ENCODE assay signal across 12 cellular contexts in the genomic region with DNA sequence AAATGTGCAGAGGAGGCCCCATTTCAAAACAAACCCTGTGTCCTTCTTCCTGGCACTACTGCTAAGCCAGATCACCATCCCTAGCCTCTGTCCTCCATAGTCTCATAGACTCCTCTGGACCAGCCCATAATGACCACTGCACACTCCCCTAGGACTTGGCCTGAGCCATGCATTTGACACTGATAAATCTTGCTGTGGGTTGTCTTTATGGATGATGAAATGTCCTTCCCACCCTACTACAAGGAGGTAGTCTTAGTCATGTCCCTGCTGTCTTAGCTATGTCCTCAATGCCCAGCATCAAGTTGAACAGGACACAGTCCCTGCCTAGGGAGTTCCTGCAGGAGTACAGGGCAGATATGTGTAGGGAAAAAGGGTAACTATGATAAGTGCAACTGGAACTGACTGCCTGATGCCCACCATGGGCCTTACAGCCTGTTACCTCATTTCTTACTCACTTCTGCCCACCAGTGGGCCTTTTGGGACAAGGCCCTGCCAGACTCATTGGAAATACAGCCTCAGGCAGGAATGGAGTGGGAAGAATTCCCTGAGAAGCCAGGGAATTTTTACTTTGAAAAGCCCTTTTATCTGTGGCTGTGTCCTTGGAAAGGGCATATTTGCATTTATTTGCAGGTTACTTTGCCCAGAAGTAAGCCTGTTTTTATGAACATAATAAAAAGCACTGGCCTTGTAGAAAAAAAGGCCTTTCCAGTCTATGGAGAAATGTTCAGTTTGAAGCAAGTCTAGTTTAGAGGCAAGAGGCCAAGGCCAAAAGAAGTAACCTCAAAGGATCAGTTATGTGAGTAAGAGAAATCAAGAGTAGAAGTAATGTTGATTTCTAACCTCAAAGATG.
A peak's percentile ranks its signal among the peaks of the same experiment; 100 is the strongest.
DNase-seq lines count a peak whose midpoint lies in the region; ATAC-seq and TF ChIP-seq lines count a peak whose summit lies in the region.
"Had no signal": no experiment of that assay in that cellular context is flagged by ENCODE, and none has a peak within 500 bp of the region (broad histone marks: within the 10 kb centered on the region; RNA-seq: fewer than 3 reads in every experiment).

No MANE protein-coding gene starts in this region.

- no peaks in the 10 kb centered on the region for H4K20me1 ChIP-seq in OCI-LY1 (ENCODE audit: insufficient read depth, low read length)

- no peak for DNase-seq in osteocyte (ENCODE audit: extremely low spot score, unreplicated experiment)
- no peak for DNase-seq in adrenal gland
- DNase-seq in stimulated activated CD4-positive, alpha-beta T cell treated with anti-CD3 and anti-CD28 coated beads, Interleukin-1b, Interleukin-23, amount 100 ng/mL, for 48 hours, result no peak
- DNase-seq: activated CD4-positive, alpha-beta T cell treated with anti-CD3 and anti-CD28 coated beads, Interleukin-2, amount 50 U/mL, for 1 hour; activated naive CD8-positive, alpha-beta T cell treated with anti-CD3 and anti-CD28 coated beads for 36 hours; GDM1; Peyer's patch had no signal

- H3K4me1 Mint-ChIP-seq in osteocyte (ENCODE audit: unreplicated experiment), result peaks cover under 1% of the 10 kb centered on the region
- H3K4me1 Mint-ChIP-seq: activated naive CD8-positive, alpha-beta T cell treated with anti-CD3 and anti-CD28 coated beads for 36 hours had no signal

- no peak overlapping the region for H3K4me2 ChIP-seq in OCI-LY1 (ENCODE audit: low read length)

- ATAC-seq in esophagus mucosa (peak; percentile 27), HG03457 (IDR thresholded peaks at IDR 0.05; ENCODE audit: unreplicated experiment) (no peak), HG03108 (IDR thresholded peaks at IDR 0.05; ENCODE audit: unreplicated experiment) (no peak)

- H3K36me3 ChIP-seq in OCI-LY1 (ENCODE audit: insufficient read depth, low read length) (no peaks in the 10 kb centered on the region), adrenal gland (replicated peaks in 1 of 2) (no peaks in the 10 kb centered on the region)
- H3K36me3 ChIP-seq: Peyer's patch had no signal

- TF ChIP-seq CTCF in GM12873 (IDR thresholded peaks at IDR 0.05; ENCODE audit: insufficient read depth, low read depth, low read length, missing control alignments), result peak; percentile 24
- peak; percentile 7; the same call in 1 of the 2 replicates for TF ChIP-seq CTCF in OCI-LY1 (IDR thresholded peaks at IDR 0.05; ENCODE audit: low read length)
- peak; percentile 58 for TF ChIP-seq CTCF in osteocyte (IDR thresholded peaks at IDR 0.05)
- peak in 1 of 6 experiments; percentile 14 for TF ChIP-seq CTCF in adrenal gland (IDR thresholded peaks at IDR 0.05)

- H3K36me3 Mint-ChIP-seq in osteocyte (ENCODE audit: unreplicated experiment), result no peaks in the 10 kb centered on the region
- H3K36me3 Mint-ChIP-seq: activated naive CD8-positive, alpha-beta T cell treated with anti-CD3 and anti-CD28 coated beads for 36 hours had no signal

- peak overlapping the region; percentile 35 for H3K27ac Mint-ChIP-seq in osteocyte (ENCODE audit: unreplicated experiment)
- H3K27ac Mint-ChIP-seq: activated naive CD8-positive, alpha-beta T cell treated with anti-CD3 and anti-CD28 coated beads for 36 hours had no signal

- TF ChIP-seq POLR2A in adrenal gland (IDR thresholded peaks at IDR 0.05), result no peak

- no peaks in the 10 kb centered on the region for H3K79me2 ChIP-seq in OCI-LY1 (ENCODE audit: insufficient read depth, low read length)

- no peaks in the 10 kb centered on the region for H3K9me3 Mint-ChIP-seq in osteocyte (ENCODE audit: unreplicated experiment)
- H3K9me3 Mint-ChIP-seq: activated naive CD8-positive, alpha-beta T cell treated with anti-CD3 and anti-CD28 coated beads for 36 hours had no signal

- no peak overlapping the region for H2AFZ ChIP-seq in OCI-LY1 (ENCODE audit: low read length)

- H3K4me3 ChIP-seq in OCI-LY1 (ENCODE audit: low read depth, low read length, poor library complexity, severe bottlenecking) (no peak overlapping the region), adrenal gland (no peak overlapping the region)
- H3K4me3 ChIP-seq: Peyer's patch had no signal

- no peaks in the 10 kb centered on the region for H3K9me3 ChIP-seq in OCI-LY1 (ENCODE audit: low read length)
- H3K9me3 ChIP-seq in adrenal gland (replicated peaks in 1 of 3), result no peaks in the 10 kb centered on the region
- H3K9me3 ChIP-seq: Peyer's patch had no signal

- H3K9ac ChIP-seq in OCI-LY1 (ENCODE audit: low read length), result no peak overlapping the region

- H3K4me1 ChIP-seq in OCI-LY1 (ENCODE audit: insufficient read depth, low read length, severe bottlenecking) (no peaks in the 10 kb centered on the region), adrenal gland (replicated peaks in 1 of 2) (no peaks in the 10 kb centered on the region)
- H3K4me1 ChIP-seq: Peyer's patch had no signal

- no peaks in the 10 kb centered on the region for H3K27me3 ChIP-seq in OCI-LY1 (ENCODE audit: insufficient read depth, low read length)
- H3K27me3 ChIP-seq in adrenal gland, result no peaks in the 10 kb centered on the region
- H3K27me3 ChIP-seq: Peyer's patch had no signal

- no peak overlapping the region for H3K4me3 Mint-ChIP-seq in osteocyte (ENCODE audit: unreplicated experiment)
- H3K4me3 Mint-ChIP-seq: activated naive CD8-positive, alpha-beta T cell treated with anti-CD3 and anti-CD28 coated beads for 36 hours had no signal

- intact Hi-C loops in adrenal gland (cut with DNase I), result no loop called here

- no peaks in the 10 kb centered on the region for H3K27me3 Mint-ChIP-seq in osteocyte (ENCODE audit: unreplicated experiment)
- H3K27me3 Mint-ChIP-seq: activated naive CD8-positive, alpha-beta T cell treated with anti-CD3 and anti-CD28 coated beads for 36 hours had no signal

- H3F3A ChIP-seq in OCI-LY1 (ENCODE audit: insufficient read depth, low read length), result no peaks in the 10 kb centered on the region

- no peaks in the 10 kb centered on the region for H3K9me2 ChIP-seq in OCI-LY1 (ENCODE audit: low read depth, low read length)

- H3K27ac ChIP-seq in OCI-LY1 (ENCODE audit: low read depth, low read length, poor library complexity, severe bottlenecking) (no peak overlapping the region), adrenal gland (no peak overlapping the region)
- H3K27ac ChIP-seq: Peyer's patch had no signal
